8 cellular contexts compared by ENCODE assay signal in the genomic region with DNA sequence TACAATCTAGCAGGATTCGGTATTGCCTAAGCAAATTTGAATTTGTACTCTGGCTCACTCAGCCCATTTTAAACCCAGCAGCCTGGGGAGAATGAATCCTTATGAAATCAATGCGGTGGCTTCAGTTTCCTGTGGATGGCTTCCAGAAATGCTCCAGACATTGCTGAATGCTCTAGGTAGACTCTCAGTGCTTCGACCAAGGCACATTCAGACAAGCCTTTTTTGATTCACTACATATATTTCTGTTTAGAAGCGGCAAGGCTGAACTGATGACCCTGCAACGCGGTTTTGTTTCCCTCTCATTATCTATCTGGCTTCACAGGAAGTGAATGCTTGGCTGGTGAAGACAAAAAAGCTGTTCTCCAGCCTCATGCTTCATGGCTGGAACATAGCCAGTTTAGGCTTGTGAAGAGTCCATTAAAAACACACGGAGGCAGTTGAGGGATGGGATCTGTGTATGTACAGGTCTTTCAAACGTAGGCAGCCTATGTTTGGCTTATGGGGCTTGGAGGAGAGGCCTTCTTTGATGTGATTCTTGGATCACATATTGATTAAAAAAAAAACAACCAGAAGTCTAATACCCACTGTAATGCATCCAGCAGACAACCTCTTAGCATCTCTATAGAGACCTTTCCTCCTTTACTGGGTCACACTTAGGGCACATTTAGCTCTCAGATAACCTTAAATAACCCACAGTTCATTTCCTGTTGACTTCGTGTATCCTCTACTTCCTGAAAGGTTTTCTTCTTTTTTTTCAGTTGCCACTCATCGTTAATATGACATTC.
A peak's percentile ranks its signal among the peaks of the same experiment; 100 is the strongest.
DNase-seq lines count a peak whose midpoint lies in the region; ATAC-seq, FAIRE-seq and TF ChIP-seq lines count a peak whose summit lies in the region.

No MANE protein-coding gene starts in this region.

- H3K79me2 ChIP-seq in OCI-LY7 (ENCODE audit: insufficient read depth, low read depth, low read length) (no peaks in the 10 kb centered on the region), GM12878 (ENCODE audit: control insufficient read depth, insufficient read depth, low read length) (no peaks in the 10 kb centered on the region)

- H3K4me2 ChIP-seq in OCI-LY7 (ENCODE audit: low read length) (peak overlapping the region; percentile 54), GM12878 (ENCODE audit: control insufficient read depth, insufficient read depth) (peak overlapping the region; percentile 45; the same call in 1 of the 2 replicates)

- SMC1A ChIA-PET in GM12878 (lab: Charles Lee; ENCODE audit: uncharacterized antibody, unreplicated experiment), result no interaction called here

- H3K9me3 ChIP-seq in OCI-LY7 (ENCODE audit: low read length) (no peaks in the 10 kb centered on the region), GM12878 (replicated peaks; ENCODE audit: control insufficient read depth, insufficient read depth, low read length) (no peaks in the 10 kb centered on the region; the same call in 2 of the 3 replicates), kidney (ENCODE audit: control insufficient read depth in 1 of 2, low read length in 2 of 2) (no peaks in the 10 kb centered on the region)

- no peak for TF ChIP-seq RAD21 in GM12878 (IDR thresholded peaks at IDR 0.05; ENCODE audit: insufficient read depth, low read depth, low read length)

- H3K36me3 Mint-ChIP-seq in stimulated activated effector memory CD8-positive, alpha-beta T cell treated with anti-CD3 and anti-CD28 coated beads, Interleukin-12 subunit alpha, Interleukin-12 subunit beta, amount 100 ng/mL, for 72 hours, result no peaks in the 10 kb centered on the region

- CTCF ChIA-PET in OCI-LY7 (lab: Charles Lee; ENCODE audit: unreplicated experiment) (no interaction called here), GM12878 (lab: Yijun Ruan, JAX) (no interaction called here)

- BruUV-seq in OCI-LY7 (replicated peaks; lab: Mats Ljungman, UMichigan), result no TSS peak
- no TSS peak for BruUV-seq in GM12878 (replicated peaks; lab: Mats Ljungman, UMichigan)

- TF ChIP-seq POLR2A in GM12878 (IDR thresholded peaks at IDR 0.05; ENCODE audit: low read depth, low read length), result no peak

- FAIRE-seq in GM12878 (lab: Jason Lieb, UNC), result peak; percentile 41
- no peak for FAIRE-seq in kidney (lab: Jason Lieb, UNC)

- H3K4me3 ChIP-seq in OCI-LY7 (ENCODE audit: low read depth, low read length, poor library complexity, severe bottlenecking) (peak overlapping the region; percentile 12), GM12878 (no peak overlapping the region), kidney (ENCODE audit: low read length in 2 of 2) (peak overlapping the region in 1 of 2 donors; percentile 20)

- no peaks in the 10 kb centered on the region for H4K20me1 ChIP-seq in OCI-LY7 (ENCODE audit: insufficient read depth, low read length)
- no peaks in the 10 kb centered on the region for H4K20me1 ChIP-seq in GM12878 (ENCODE audit: control insufficient read depth, insufficient read depth)

- peaks cover 23% of the 10 kb centered on the region for H3K4me1 ChIP-seq in OCI-LY7 (ENCODE audit: insufficient read depth, low read length, poor library complexity, severe bottlenecking)
- peaks cover 15% of the 10 kb centered on the region for H3K4me1 ChIP-seq in GM12878 (ENCODE audit: control insufficient read depth, insufficient read depth, low read length)
- peaks cover 16 to 27% of the 10 kb centered on the region in 2 donors for H3K4me1 ChIP-seq in kidney (ENCODE audit: control insufficient read depth in 1 of 2, insufficient read depth in 1 of 2, low read depth in 1 of 2, low read length in 2 of 2)

- no peak for TF ChIP-seq EP300 in GM12878 (IDR thresholded peaks at IDR 0.05; ENCODE audit: borderline replicate concordance in 1 of 2, control insufficient read depth in 1 of 2, low read depth in 2 of 2, low read length in 2 of 2)

- no peak overlapping the region for H3K9ac ChIP-seq in GM12878 (ENCODE audit: control insufficient read depth, insufficient read depth, low read length)
- H3K9ac ChIP-seq in kidney (ENCODE audit: low read length in 2 of 2), result no peak overlapping the region

- H3K4me1 Mint-ChIP-seq in stimulated activated effector memory CD8-positive, alpha-beta T cell treated with anti-CD3 and anti-CD28 coated beads, Interleukin-12 subunit alpha, Interleukin-12 subunit beta, amount 100 ng/mL, for 72 hours, result peaks cover 55% of the 10 kb centered on the region

- in situ Hi-C loops in Caki2 (cut with HindIII; ENCODE audit: low pct_unique_long_range_greater_than_20kb, low sequenced_read_pairs), result no loop called here
- in situ Hi-C loops in GM12878 (cut with MboI), result no loop called here

- WGBS in GM12878 (ENCODE audit: insufficient coverage, insufficient replicate concordance, low lambda C conversion rate, missing lambda C conversion rate), result under 1% methylated on average over 10 of the region's 10 CpGs

- peak overlapping the region; percentile 98 for H2AFZ ChIP-seq in OCI-LY7 (ENCODE audit: low read length)
- H2AFZ ChIP-seq in GM12878 (ENCODE audit: control insufficient read depth, low read depth, low read length), result peak overlapping the region; percentile 89

- H3K27me3 ChIP-seq in GM12878 (replicated peaks in 1 of 2; ENCODE audit: control insufficient read depth in 2 of 2, insufficient read depth in 2 of 2, low read length in 1 of 2), result no peaks in the 10 kb centered on the region

- TF ChIP-seq CTCF in OCI-LY7 (conservative IDR thresholded peaks at IDR 0.05; ENCODE audit: low read length), result no peak
- no peak for TF ChIP-seq CTCF in GM12878 (IDR thresholded peaks at IDR 0.05 in 2 of 3, conservative IDR thresholded peaks at IDR 0.05 in 1 of 3; ENCODE audit: control insufficient read depth in 2 of 3, extremely low read depth in 1 of 3, insufficient read depth in 1 of 3, low read depth in 3 of 3, low read length in 3 of 3)
- no peak for TF ChIP-seq CTCF in kidney (IDR thresholded peaks at IDR 0.05; ENCODE audit: borderline replicate concordance, extremely low read depth, insufficient read depth)

- ATAC-seq in GM19463 (IDR thresholded peaks at IDR 0.05; ENCODE audit: unreplicated experiment) (peak; percentile 82), HG03575 (IDR thresholded peaks at IDR 0.05; ENCODE audit: extremely low read depth, insufficient number of reproducible peaks, low FRiP score, unreplicated experiment) (peak; percentile 67), GM12878 (peak; percentile 78), HG03439 (IDR thresholded peaks at IDR 0.05; ENCODE audit: unreplicated experiment) (no peak)
- ATAC-seq in stimulated activated effector memory CD8-positive, alpha-beta T cell treated with anti-CD3 and anti-CD28 coated beads, Interleukin-12 subunit alpha, Interleukin-12 subunit beta, amount 100 ng/mL, for 72 hours, result peak; percentile 88

- peak overlapping the region; percentile 93 for H3K27ac Mint-ChIP-seq in stimulated activated effector memory CD8-positive, alpha-beta T cell treated with anti-CD3 and anti-CD28 coated beads, Interleukin-12 subunit alpha, Interleukin-12 subunit beta, amount 100 ng/mL, for 72 hours

- H3K9me3 Mint-ChIP-seq in stimulated activated effector memory CD8-positive, alpha-beta T cell treated with anti-CD3 and anti-CD28 coated beads, Interleukin-12 subunit alpha, Interleukin-12 subunit beta, amount 100 ng/mL, for 72 hours, result no peaks in the 10 kb centered on the region

- DNase-seq in Caki2 (ENCODE audit: low read depth) (peak; percentile 79), OCI-LY7 (ENCODE audit: low spot score) (peak; percentile 63), GM12878 (ENCODE audit: low read depth, low spot score) (no peak), kidney (no peak)
- DNase-seq in stimulated activated effector memory CD8-positive, alpha-beta T cell treated with anti-CD3 and anti-CD28 coated beads, Interleukin-12 subunit alpha, Interleukin-12 subunit beta, amount 100 ng/mL, for 72 hours (ENCODE audit: low spot score in 2 of 2), result peak in 1 of 2 donors; percentile 57

- no peaks in the 10 kb centered on the region for H3K36me3 ChIP-seq in OCI-LY7 (ENCODE audit: insufficient read depth, low read length)
- H3K36me3 ChIP-seq in GM12878 (ENCODE audit: control insufficient read depth in 2 of 2, insufficient read depth in 2 of 2, low read length in 1 of 2), result no peaks in the 10 kb centered on the region
- no peaks in the 10 kb centered on the region for H3K36me3 ChIP-seq in kidney (ENCODE audit: control insufficient read depth in 1 of 2, insufficient read depth in 2 of 2, low read length in 2 of 2)

- RAD21 ChIA-PET in GM12878 (lab: Charles Lee; ENCODE audit: unreplicated experiment), result no interaction called here

- H3K27ac ChIP-seq in OCI-LY7 (ENCODE audit: low read depth, low read length, poor library complexity, severe bottlenecking) (peak overlapping the region; percentile 19), GM12878 (ENCODE audit: control insufficient read depth, insufficient read depth) (peak overlapping the region; percentile 42; the same call in 1 of the 2 replicates), kidney (ENCODE audit: low read depth in 2 of 2, low read length in 2 of 2) (peak overlapping the region; percentile 40 to 44)

- H3K4me3 Mint-ChIP-seq in stimulated activated effector memory CD8-positive, alpha-beta T cell treated with anti-CD3 and anti-CD28 coated beads, Interleukin-12 subunit alpha, Interleukin-12 subunit beta, amount 100 ng/mL, for 72 hours, result peak overlapping the region; percentile 50

- intact Hi-C loops in OCI-LY7 (cut with micrococcal nuclease; ENCODE audit: unreplicated experiment), result no loop called here
- intact Hi-C loops in GM12878 (cut with micrococcal nuclease; ENCODE audit: unreplicated experiment), result loop anchor here (5.0 kb wide), 1 partner anchor 540 kb away; no protein-coding TSS in a partner anchor
- intact Hi-C loops in kidney (cut with DNase I), result no loop called here

- POLR2A ChIA-PET in OCI-LY7 (lab: Charles Lee), result interaction anchor here (0.6 to 1.3 kb wide), 3 partner anchors 12 to 166 kb away, joined by 3 to 4 read pairs (median 3); no protein-coding TSS in a partner anchor
- POLR2A ChIA-PET in GM12878 (lab: Charles Lee), result no interaction called here

- no peaks in the 10 kb centered on the region for H3K9me2 ChIP-seq in OCI-LY7 (ENCODE audit: insufficient read depth, low read length)

TF ChIP-seq in GM12878, 131 proteins besides CTCF, POLR2A, EP300 and RAD21:
- TF ChIP-seq MTA3 (IDR thresholded peaks at IDR 0.05; ENCODE audit: borderline replicate concordance, low read length), result no peak
- peak; percentile 60; the same call in 1 of the 2 replicates for TF ChIP-seq CBX5 (IDR thresholded peaks at IDR 0.05; ENCODE audit: low read depth)
TF ChIP-seq in GM12878: peak in this region for 1.

Comparison
In these comparisons a context has a peak if more than half of its experiments do, and no peak if none do; other contexts are left out.
1. DNase-seq: peak in Caki2 (single experiment) and OCI-LY7 (single experiment); none in GM12878 (single experiment) and kidney (single experiment).
2. Peak in every context shown above with its lines, with median percentiles within 50 percentile points of each other: H3K27ac ChIP-seq.